ENCODE assay signal across 1 cellular context in genomic region chr15:76196286-76196948, GRCh38.
TF ChIP-seq lines count a peak whose summit lies in the region.

No MANE protein-coding gene starts in this region.

TF ChIP-seq in HepG2, 621 proteins besides CTCF, POLR2A, EP300 and RAD21 (continued from another document and continues in another):
- TF ChIP-seq, protein P1, sequence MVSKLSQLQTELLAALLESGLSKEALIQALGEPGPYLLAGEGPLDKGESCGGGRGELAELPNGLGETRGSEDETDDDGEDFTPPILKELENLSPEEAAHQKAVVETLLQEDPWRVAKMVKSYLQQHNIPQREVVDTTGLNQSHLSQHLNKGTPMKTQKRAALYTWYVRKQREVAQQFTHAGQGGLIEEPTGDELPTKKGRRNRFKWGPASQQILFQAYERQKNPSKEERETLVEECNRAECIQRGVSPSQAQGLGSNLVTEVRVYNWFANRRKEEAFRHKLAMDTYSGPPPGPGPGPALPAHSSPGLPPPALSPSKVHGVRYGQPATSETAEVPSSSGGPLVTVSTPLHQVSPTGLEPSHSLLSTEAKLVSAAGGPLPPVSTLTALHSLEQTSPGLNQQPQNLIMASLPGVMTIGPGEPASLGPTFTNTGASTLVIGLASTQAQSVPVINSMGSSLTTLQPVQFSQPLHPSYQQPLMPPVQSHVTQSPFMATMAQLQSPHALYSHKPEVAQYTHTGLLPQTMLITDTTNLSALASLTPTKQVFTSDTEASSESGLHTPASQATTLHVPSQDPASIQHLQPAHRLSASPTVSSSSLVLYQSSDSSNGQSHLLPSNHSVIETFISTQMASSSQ (IDR thresholded peaks at IDR 0.05; ENCODE audit: low read depth) = no peak; the same call in 1 of the 2 replicates
- TF ChIP-seq, protein P1 (CRISPR knock-in tag; IDR thresholded peaks at IDR 0.05; ENCODE audit: borderline replicate concordance) = peak; percentile 60
- TF ChIP-seq ZFY (CRISPR knock-in tag; IDR thresholded peaks at IDR 0.05) (peak; percentile 72), ZNF264 (CRISPR knock-in tag; IDR thresholded peaks at IDR 0.05) (0 out of 2 replicates have a peak, but pooled peaks have one; percentile 48), ZKSCAN8 (CRISPR knock-in tag; IDR thresholded peaks at IDR 0.05; ENCODE audit: borderline replicate concordance) (peak; percentile 66), HOXA3 (CRISPR knock-in tag; IDR thresholded peaks at IDR 0.05) (peak; percentile 36; the same call in 1 of the 2 replicates), GTF2F1 (IDR thresholded peaks at IDR 0.05; ENCODE audit: low read length) (no peak), PPARG (CRISPR knock-in tag; conservative IDR thresholded peaks at IDR 0.05) (peak; percentile 62; the same call in 1 of the 2 replicates), ZNF431 (CRISPR knock-in tag; IDR thresholded peaks at IDR 0.05; ENCODE audit: borderline replicate concordance, low read depth) (peak; percentile 74; the same call in 1 of the 2 replicates), IKZF5 (CRISPR knock-in tag; IDR thresholded peaks at IDR 0.05) (peak; percentile 61; the same call in 1 of the 2 replicates), DRAP1 (CRISPR knock-in tag; IDR thresholded peaks at IDR 0.05) (peak; percentile 44; the same call in 1 of the 2 replicates), POGZ (CRISPR knock-in tag; IDR thresholded peaks at IDR 0.05) (no peak), SOX5 (CRISPR knock-in tag; IDR thresholded peaks at IDR 0.05; ENCODE audit: borderline replicate concordance) (peak; percentile 62; the same call in 1 of the 2 replicates), ZNF441 (CRISPR knock-in tag; IDR thresholded peaks at IDR 0.05; ENCODE audit: borderline replicate concordance) (peak; percentile 40; the same call in 1 of the 2 replicates), NFKBIZ (CRISPR knock-in tag; IDR thresholded peaks at IDR 0.05) (peak; percentile 68; the same call in 1 of the 2 replicates), FOXO4 (CRISPR knock-in tag; conservative IDR thresholded peaks at IDR 0.05) (no peak), NFAT5 (CRISPR knock-in tag; IDR thresholded peaks at IDR 0.05) (0 out of 2 replicates have a peak, but pooled peaks have one; percentile 33), KDM2A (CRISPR knock-in tag; IDR thresholded peaks at IDR 0.05; ENCODE audit: borderline replicate concordance, low read depth) (peak; percentile 20; the same call in 1 of the 2 replicates), SOX6 (IDR thresholded peaks at IDR 0.05) (no peak), SOX6 (CRISPR knock-in tag; IDR thresholded peaks at IDR 0.05) (peak; percentile 63), ZNF792 (CRISPR knock-in tag; IDR thresholded peaks at IDR 0.05) (peak; percentile 80), ZNF501 (CRISPR knock-in tag; IDR thresholded peaks at IDR 0.05) (peak; percentile 15; the same call in 1 of the 2 replicates), KLF6 (CRISPR knock-in tag; IDR thresholded peaks at IDR 0.05) (0 out of 2 replicates have a peak, but pooled peaks have one; percentile 51), ZGPAT (CRISPR knock-in tag; IDR thresholded peaks at IDR 0.05) (peak; percentile 67), ZNF350 (CRISPR knock-in tag; IDR thresholded peaks at IDR 0.05; ENCODE audit: borderline replicate concordance, low read depth) (peak; percentile 43; the same call in 1 of the 2 replicates), ZNF629 (CRISPR knock-in tag; conservative IDR thresholded peaks at IDR 0.05) (no peak; the same call in 1 of the 2 replicates), CBFB (CRISPR knock-in tag; IDR thresholded peaks at IDR 0.05) (0 out of 2 replicates have a peak, but pooled peaks have one; percentile 39), ZNF724P (CRISPR knock-in tag; IDR thresholded peaks at IDR 0.05; ENCODE audit: borderline replicate concordance) (no peak), NR3C1 (CRISPR knock-in tag; IDR thresholded peaks at IDR 0.05) (no peak), PITX1 (CRISPR knock-in tag; IDR thresholded peaks at IDR 0.05) (peak; percentile 98), MXD1 (CRISPR knock-in tag; IDR thresholded peaks at IDR 0.05) (no peak; the same call in 1 of the 2 replicates)
- TF ChIP-seq, protein P2, sequence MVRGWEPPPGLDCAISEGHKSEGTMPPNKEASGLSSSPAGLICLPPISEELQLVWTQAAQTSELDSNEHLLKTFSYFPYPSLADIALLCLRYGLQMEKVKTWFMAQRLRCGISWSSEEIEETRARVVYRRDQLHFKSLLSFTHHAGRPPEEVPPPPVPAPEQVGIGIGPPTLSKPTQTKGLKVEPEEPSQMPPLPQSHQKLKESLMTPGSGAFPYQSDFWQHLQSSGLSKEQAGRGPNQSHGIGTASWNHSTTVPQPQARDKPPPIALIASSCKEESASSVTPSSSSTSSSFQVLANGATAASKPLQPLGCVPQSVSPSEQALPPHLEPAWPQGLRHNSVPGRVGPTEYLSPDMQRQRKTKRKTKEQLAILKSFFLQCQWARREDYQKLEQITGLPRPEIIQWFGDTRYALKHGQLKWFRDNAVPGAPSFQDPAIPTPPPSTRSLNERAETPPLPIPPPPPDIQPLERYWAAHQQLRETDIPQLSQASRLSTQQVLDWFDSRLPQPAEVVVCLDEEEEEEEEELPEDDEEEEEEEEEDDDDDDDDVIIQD (CRISPR knock-in tag; IDR thresholded peaks at IDR 0.05; ENCODE audit: low read depth) = peak; percentile 70; the same call in 1 of the 2 replicates
- TF ChIP-seq, protein P3, sequence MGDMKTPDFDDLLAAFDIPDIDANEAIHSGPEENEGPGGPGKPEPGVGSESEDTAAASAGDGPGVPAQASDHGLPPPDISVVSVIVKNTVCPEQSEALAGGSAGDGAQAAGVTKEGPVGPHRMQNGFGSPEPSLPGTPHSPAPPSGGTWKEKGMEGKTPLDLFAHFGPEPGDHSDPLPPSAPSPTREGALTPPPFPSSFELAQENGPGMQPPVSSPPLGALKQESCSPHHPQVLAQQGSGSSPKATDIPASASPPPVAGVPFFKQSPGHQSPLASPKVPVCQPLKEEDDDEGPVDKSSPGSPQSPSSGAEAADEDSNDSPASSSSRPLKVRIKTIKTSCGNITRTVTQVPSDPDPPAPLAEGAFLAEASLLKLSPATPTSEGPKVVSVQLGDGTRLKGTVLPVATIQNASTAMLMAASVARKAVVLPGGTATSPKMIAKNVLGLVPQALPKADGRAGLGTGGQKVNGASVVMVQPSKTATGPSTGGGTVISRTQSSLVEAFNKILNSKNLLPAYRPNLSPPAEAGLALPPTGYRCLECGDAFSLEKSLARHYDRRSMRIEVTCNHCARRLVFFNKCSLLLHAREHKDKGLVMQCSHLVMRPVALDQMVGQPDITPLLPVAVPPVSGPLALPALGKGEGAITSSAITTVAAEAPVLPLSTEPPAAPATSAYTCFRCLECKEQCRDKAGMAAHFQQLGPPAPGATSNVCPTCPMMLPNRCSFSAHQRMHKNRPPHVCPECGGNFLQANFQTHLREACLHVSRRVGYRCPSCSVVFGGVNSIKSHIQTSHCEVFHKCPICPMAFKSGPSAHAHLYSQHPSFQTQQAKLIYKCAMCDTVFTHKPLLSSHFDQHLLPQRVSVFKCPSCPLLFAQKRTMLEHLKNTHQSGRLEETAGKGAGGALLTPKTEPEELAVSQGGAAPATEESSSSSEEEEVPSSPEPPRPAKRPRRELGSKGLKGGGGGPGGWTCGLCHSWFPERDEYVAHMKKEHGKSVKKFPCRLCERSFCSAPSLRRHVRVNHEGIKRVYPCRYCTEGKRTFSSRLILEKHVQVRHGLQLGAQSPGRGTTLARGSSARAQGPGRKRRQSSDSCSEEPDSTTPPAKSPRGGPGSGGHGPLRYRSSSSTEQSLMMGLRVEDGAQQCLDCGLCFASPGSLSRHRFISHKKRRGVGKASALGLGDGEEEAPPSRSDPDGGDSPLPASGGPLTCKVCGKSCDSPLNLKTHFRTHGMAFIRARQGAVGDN (CRISPR knock-in tag; IDR thresholded peaks at IDR 0.05) = peak; percentile 91
